Comparison of ENCODE assay signal across 17 cellular contexts in genomic region chr13:20326809-20327208, GRCh38.
DNase-seq lines count a peak whose midpoint lies in the region; ATAC-seq and TF ChIP-seq lines count a peak whose summit lies in the region.
"Had no signal": no experiment of that assay in that cellular context is flagged by ENCODE, and none has a peak within 500 bp of the region (broad histone marks: within the 10 kb centered on the region; RNA-seq: fewer than 3 reads in every experiment).

No MANE protein-coding gene starts in this region.

- no peak overlapping the region for H3K27ac Mint-ChIP-seq in endothelial cell (ENCODE audit: unreplicated experiment)
- H3K27ac Mint-ChIP-seq: CD14-positive monocyte; CD4-positive, alpha-beta memory T cell; CD4-positive, CD25-positive, alpha-beta regulatory T cell had no signal

- no peak for TF ChIP-seq EP300 in esophagus muscularis mucosa (IDR thresholded peaks at IDR 0.05)

- no peak overlapping the region for H3K9ac ChIP-seq in neuronal stem cell (ENCODE audit: low read depth, low read length, poor library complexity)
- H3K9ac ChIP-seq: BLaER1 had no signal

- H3K4me1 ChIP-seq in esophagus muscularis mucosa: no peaks in the 10 kb centered on the region
- H3K4me1 ChIP-seq in neuronal stem cell (ENCODE audit: control insufficient read depth in 2 of 2, insufficient read depth in 1 of 2, low read depth in 1 of 2, low read length in 2 of 2): no peaks in the 10 kb centered on the region
- no peaks in the 10 kb centered on the region for H3K4me1 ChIP-seq in upper lobe of right lung
- H3K4me1 ChIP-seq: BE2C, Caco-2 had no signal

- ATAC-seq in GM18498 (IDR thresholded peaks at IDR 0.05; ENCODE audit: unreplicated experiment): no peak
- ATAC-seq in upper lobe of right lung: no peak

- H3K9me3 ChIP-seq in esophagus muscularis mucosa (peaks cover 0 to 23% (median 11%) of the 10 kb centered on the region in 4 donors), neuronal stem cell (replicated peaks in 1 of 2; ENCODE audit: control insufficient read depth in 2 of 2, insufficient read depth in 1 of 2, low read depth in 1 of 2, low read length in 2 of 2) (peaks cover 0 to 7% of the 10 kb centered on the region in 2 donors), upper lobe of right lung (peaks cover 6% of the 10 kb centered on the region)
- H3K9me3 ChIP-seq: BE2C had no signal

- H2BK120ac ChIP-seq in neuronal stem cell (ENCODE audit: low read depth, low read length): no peak overlapping the region

- no peak overlapping the region for H4K91ac ChIP-seq in neuronal stem cell (ENCODE audit: low read depth, low read length, poor library complexity)

- H3K4me3 Mint-ChIP-seq in endothelial cell (ENCODE audit: unreplicated experiment): peak overlapping the region; percentile 49
- H3K4me3 Mint-ChIP-seq: CD14-positive monocyte; CD4-positive, alpha-beta memory T cell; CD4-positive, CD25-positive, alpha-beta regulatory T cell had no signal

- no peak overlapping the region for H2BK5ac ChIP-seq in neuronal stem cell (ENCODE audit: low read length)

- H3K79me1 ChIP-seq in neuronal stem cell (ENCODE audit: low read depth, low read length): no peaks in the 10 kb centered on the region

- H4K8ac ChIP-seq in neuronal stem cell (ENCODE audit: low read depth, low read length): no peak overlapping the region

- WGBS in esophagus muscularis mucosa: 97% methylated on average over 3 of the region's 3 CpGs
- WGBS in neuronal stem cell (ENCODE audit: extremely low coverage in 2 of 2, insufficient read length in 2 of 2, insufficient replicate concordance in 1 of 2), 2 donors: no CpG with 5 or more reads among the region's 3 CpGs

- no peak overlapping the region for H3K4me2 ChIP-seq in neuronal stem cell (ENCODE audit: insufficient read depth, low read length, poor library complexity, severe bottlenecking)
- H3K4me2 ChIP-seq: BLaER1 had no signal

- no peak overlapping the region for H3K4me3 ChIP-seq in esophagus muscularis mucosa
- peak overlapping the region in 1 of 2 donors; percentile 64 for H3K4me3 ChIP-seq in neuronal stem cell (ENCODE audit: low read length in 2 of 2)
- H3K4me3 ChIP-seq in upper lobe of right lung: no peak overlapping the region
- H3K4me3 ChIP-seq: BLaER1 had no signal

- peaks cover 9% of the 10 kb centered on the region for H3K9me3 Mint-ChIP-seq in endothelial cell (ENCODE audit: unreplicated experiment)

- no peak overlapping the region for H2BK12ac ChIP-seq in neuronal stem cell (ENCODE audit: low read length)

- no peak overlapping the region for H3K18ac ChIP-seq in neuronal stem cell (ENCODE audit: low read length)

- H3K27me3 Mint-ChIP-seq in endothelial cell (ENCODE audit: unreplicated experiment): peaks cover 4% of the 10 kb centered on the region

- intact Hi-C loops in esophagus muscularis mucosa (cut with DNase I): no loop called here
- intact Hi-C loops in upper lobe of right lung (cut with DNase I): no loop called here

- DNase-seq in endothelial cell (ENCODE audit: low spot score) (no peak), esophagus muscularis mucosa (ENCODE audit: extremely low spot score) (peak; percentile 21), neuronal stem cell (ENCODE audit: low spot score) (no peak), upper lobe of right lung (no peak)
- DNase-seq: 8988T; ACHN; BE2C; C1 segment of cervical spinal cord; Caco-2; Calu3; CD4-positive, alpha-beta memory T cell; CD4-positive, CD25-positive, alpha-beta regulatory T cell; DMS79 treated with DMSO at 0.1 percent for 48 hours; GF-D8 had no signal

- H3K14ac ChIP-seq in neuronal stem cell (ENCODE audit: low read length): no peak overlapping the region

- no peak overlapping the region for H3K27ac ChIP-seq in esophagus muscularis mucosa (replicated peaks in 1 of 4)
- no peak overlapping the region for H3K27ac ChIP-seq in neuronal stem cell (replicated peaks; ENCODE audit: low read length)
- no peak overlapping the region for H3K27ac ChIP-seq in upper lobe of right lung
- H3K27ac ChIP-seq: BLaER1 had no signal

- H3K27me3 ChIP-seq in esophagus muscularis mucosa (peaks cover 0 to 15% (median 0%) of the 10 kb centered on the region in 4 donors), neuronal stem cell (ENCODE audit: control insufficient read depth in 3 of 3, insufficient read depth in 3 of 3, low read depth in 1 of 3, low read length in 3 of 3) (no peaks in the 10 kb centered on the region), upper lobe of right lung (no peaks in the 10 kb centered on the region)
- H3K27me3 ChIP-seq: BE2C, BLaER1 had no signal

- H3K36me3 Mint-ChIP-seq in endothelial cell (ENCODE audit: low read depth, unreplicated experiment): peaks cover 13% of the 10 kb centered on the region

- no peak overlapping the region for H2AFZ ChIP-seq in neuronal stem cell (ENCODE audit: low read length)

- TF ChIP-seq CTCF in endothelial cell (IDR thresholded peaks at IDR 0.05; ENCODE audit: unreplicated experiment) (no peak), esophagus muscularis mucosa (IDR thresholded peaks at IDR 0.05) (no peak), upper lobe of right lung (IDR thresholded peaks at IDR 0.05) (no peak)

- peak overlapping the region; percentile 70 for H2AK5ac ChIP-seq in neuronal stem cell (ENCODE audit: low read depth, low read length)

- H3K23ac ChIP-seq in neuronal stem cell (ENCODE audit: low read depth, low read length, poor library complexity): no peak overlapping the region

- H3K4me1 Mint-ChIP-seq in endothelial cell (ENCODE audit: unreplicated experiment): no peaks in the 10 kb centered on the region
- H3K4me1 Mint-ChIP-seq: CD14-positive monocyte; CD4-positive, alpha-beta memory T cell; CD4-positive, CD25-positive, alpha-beta regulatory T cell had no signal

- H3K36me3 ChIP-seq in esophagus muscularis mucosa (no peaks in the 10 kb centered on the region), neuronal stem cell (replicated peaks in 1 of 2; ENCODE audit: control insufficient read depth in 2 of 2, insufficient read depth in 2 of 2, low read length in 2 of 2) (no peaks in the 10 kb centered on the region), upper lobe of right lung (no peaks in the 10 kb centered on the region)
- H3K36me3 ChIP-seq: BE2C, BLaER1 had no signal

- H3K4ac ChIP-seq in neuronal stem cell (ENCODE audit: low read length): no peak overlapping the region

- no peak overlapping the region for H2BK15ac ChIP-seq in neuronal stem cell (ENCODE audit: low read length)

- TF ChIP-seq POLR2A in esophagus muscularis mucosa (IDR thresholded peaks at IDR 0.05; ENCODE audit: low read depth): no peak
